Comparison of ENCODE assay signal across 29 cellular contexts in genomic region chr4:148454835-148455234, GRCh38.
"Had no signal": no experiment of that assay in that cellular context is flagged by ENCODE, and none has a peak within 500 bp of the region (broad histone marks: within the 10 kb centered on the region; RNA-seq: fewer than 3 reads in every experiment).

No MANE protein-coding gene starts in this region.

- H3K4me3 ChIP-seq: heart right ventricle, ovary, right lobe of liver, skin epidermis, upper lobe of left lung, vagina had no signal

- H3K27me3 ChIP-seq: brain microvascular endothelial cell, heart right ventricle, ovary, right lobe of liver, upper lobe of left lung, vagina had no signal

- ATAC-seq: activated CD4-positive, CD25-positive, alpha-beta regulatory T cell treated with anti-CD3 and anti-CD28 coated beads, Interleukin-2, amount 50 U/mL, for 24 hours; heart right ventricle; left ventricle myocardium superior; right lobe of liver; stimulated activated memory B cell treated with anti-CD40 and anti-IgM and Interleukin-4, amounts not matched to agents 10 μg/mL and 1 μg/mL and 100 μg/mL, for 72 hours; stimulated activated naive CD8-positive, alpha-beta T cell treated with anti-CD3 and anti-CD28 coated beads, Interleukin-15, amount 100 ng/mL, for 72 hours had no signal

- FAIRE-seq: astrocyte, endothelial cell of umbilical vein had no signal

- H3K36me3 ChIP-seq: brain microvascular endothelial cell, heart right ventricle, neutrophil, ovary, right lobe of liver, upper lobe of left lung, vagina had no signal

- DNase-seq: activated CD4-positive, alpha-beta T cell treated with anti-CD3 and anti-CD28 coated beads for 48 hours; activated CD4-positive, alpha-beta T cell treated with anti-CD3 and anti-CD28 coated beads, Interleukin-2, amount 50 U/mL, for 48 hours; activated CD8-positive, alpha-beta memory T cell treated with anti-CD3 and anti-CD28 coated beads for 24 hours; activated effector memory CD4-positive, alpha-beta T cell treated with anti-CD3 and anti-CD28 coated beads, Interleukin-2, amount 50 U/mL, for 16 hours; activated naive CD4-positive, alpha-beta T cell treated with anti-CD3 and anti-CD28 coated beads, Interleukin-2, amount 10 ng/mL, durations not matched to agents 7 days and 5 days; activated naive CD8-positive, alpha-beta T cell treated with anti-CD3 and anti-CD28 coated beads, Interleukin-2, amount 10 ng/mL, durations not matched to agents 7 days and 5 days; brain microvascular endothelial cell; caudate nucleus; cortex of kidney; foreskin melanocyte; heart right ventricle; left ventricle myocardium superior; naive B cell; nephron progenitor cell; ovary; right lobe of liver; stimulated activated CD4-positive, alpha-beta T cell treated with anti-CD3 and anti-CD28 coated beads, Interleukin-12 subunit alpha, Interleukin-12 subunit beta, amount 100 ng/mL, for 4 hours; stimulated activated CD4-positive, alpha-beta T cell treated with anti-CD3 and anti-CD28 coated beads, Interleukin-4, amount 100 ng/mL, for 4 hours; stimulated activated CD8-positive, alpha-beta memory T cell treated with anti-CD3 and anti-CD28 coated beads, Interleukin-4, amount 100 ng/mL, for 48 hours; stimulated activated naive CD8-positive, alpha-beta T cell treated with anti-CD3 and anti-CD28 coated beads, Interleukin-15, amount 100 ng/mL, for 72 hours; substantia nigra; upper lobe of left lung had no signal
